In the genomic region with DNA sequence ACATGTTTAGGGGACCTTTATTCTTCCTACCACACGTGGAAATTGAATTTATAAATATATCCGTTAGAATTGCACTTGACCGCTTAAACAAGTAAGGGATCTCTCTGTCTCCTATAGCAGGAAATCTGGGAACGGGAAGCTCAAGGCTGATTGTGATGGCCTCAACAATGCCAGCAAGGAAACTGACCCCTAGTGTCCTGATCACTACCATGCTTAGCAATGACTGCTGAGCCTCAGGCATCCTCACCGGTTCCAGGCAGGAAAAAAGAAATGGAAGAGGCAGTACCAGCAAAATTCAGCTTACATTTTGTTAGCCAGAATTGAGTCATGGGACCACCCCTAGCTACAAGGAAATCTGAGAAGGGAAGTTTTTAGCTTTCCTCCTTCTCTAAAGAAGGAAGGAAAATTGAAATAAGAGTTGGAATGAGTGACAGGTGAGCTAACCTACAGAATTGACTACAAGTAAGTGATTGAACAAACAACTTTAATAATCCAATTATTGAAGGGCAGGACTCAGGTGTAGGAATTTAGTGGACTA, we compare ENCODE assay signal across 2 cellular contexts.
A peak's percentile ranks its signal among the peaks of the same experiment; 100 is the strongest.
TF ChIP-seq lines count a peak whose summit lies in the region.

No MANE protein-coding gene starts in this region.

TF ChIP-seq in WTC11, 78 proteins besides CTCF, POLR2A, EP300 and RAD21:
- TF ChIP-seq, protein P1, sequence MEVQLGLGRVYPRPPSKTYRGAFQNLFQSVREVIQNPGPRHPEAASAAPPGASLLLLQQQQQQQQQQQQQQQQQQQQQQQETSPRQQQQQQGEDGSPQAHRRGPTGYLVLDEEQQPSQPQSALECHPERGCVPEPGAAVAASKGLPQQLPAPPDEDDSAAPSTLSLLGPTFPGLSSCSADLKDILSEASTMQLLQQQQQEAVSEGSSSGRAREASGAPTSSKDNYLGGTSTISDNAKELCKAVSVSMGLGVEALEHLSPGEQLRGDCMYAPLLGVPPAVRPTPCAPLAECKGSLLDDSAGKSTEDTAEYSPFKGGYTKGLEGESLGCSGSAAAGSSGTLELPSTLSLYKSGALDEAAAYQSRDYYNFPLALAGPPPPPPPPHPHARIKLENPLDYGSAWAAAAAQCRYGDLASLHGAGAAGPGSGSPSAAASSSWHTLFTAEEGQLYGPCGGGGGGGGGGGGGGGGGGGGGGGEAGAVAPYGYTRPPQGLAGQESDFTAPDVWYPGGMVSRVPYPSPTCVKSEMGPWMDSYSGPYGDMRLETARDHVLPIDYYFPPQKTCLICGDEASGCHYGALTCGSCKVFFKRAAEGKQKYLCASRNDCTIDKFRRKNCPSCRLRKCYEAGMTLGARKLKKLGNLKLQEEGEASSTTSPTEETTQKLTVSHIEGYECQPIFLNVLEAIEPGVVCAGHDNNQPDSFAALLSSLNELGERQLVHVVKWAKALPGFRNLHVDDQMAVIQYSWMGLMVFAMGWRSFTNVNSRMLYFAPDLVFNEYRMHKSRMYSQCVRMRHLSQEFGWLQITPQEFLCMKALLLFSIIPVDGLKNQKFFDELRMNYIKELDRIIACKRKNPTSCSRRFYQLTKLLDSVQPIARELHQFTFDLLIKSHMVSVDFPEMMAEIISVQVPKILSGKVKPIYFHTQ (CRISPR knock-in tag; IDR thresholded peaks at IDR 0.05): no peak
- no peak for TF ChIP-seq SP1 (CRISPR knock-in tag; conservative IDR thresholded peaks at IDR 0.05)
- TF ChIP-seq ZNF219 (CRISPR knock-in tag; IDR thresholded peaks at IDR 0.05; ENCODE audit: borderline replicate concordance): no peak
TF ChIP-seq in WTC11: peak in this region for 0.

TF ChIP-seq in HepG2, 621 proteins besides CTCF, POLR2A, EP300 and RAD21:
- TF ChIP-seq MIXL1 (CRISPR knock-in tag; IDR thresholded peaks at IDR 0.05) (peak; percentile 98; the same call in 1 of the 2 replicates), STAG1 (CRISPR knock-in tag; IDR thresholded peaks at IDR 0.05) (0 out of 2 replicates have a peak, but pooled peaks have one; percentile 17), CHD2 (IDR thresholded peaks at IDR 0.05; ENCODE audit: low read depth, low read length) (no peak), SP2 (CRISPR knock-in tag; IDR thresholded peaks at IDR 0.05) (0 out of 2 replicates have a peak, but pooled peaks have one; percentile 26), ELF4 (CRISPR knock-in tag; IDR thresholded peaks at IDR 0.05; ENCODE audit: borderline replicate concordance) (peak; percentile 43; the same call in 1 of the 2 replicates), SMC3 (IDR thresholded peaks at IDR 0.05; ENCODE audit: low read length) (peak; percentile 19; the same call in 1 of the 2 replicates), ZNF713 (CRISPR knock-in tag; IDR thresholded peaks at IDR 0.05) (no peak), STAT5B (CRISPR knock-in tag; IDR thresholded peaks at IDR 0.05) (no peak), ZNF101 (CRISPR knock-in tag; IDR thresholded peaks at IDR 0.05; ENCODE audit: borderline replicate concordance, low read depth) (no peak), HOXA3 (CRISPR knock-in tag; IDR thresholded peaks at IDR 0.05) (no peak), ZNF816 (CRISPR knock-in tag; IDR thresholded peaks at IDR 0.05; ENCODE audit: borderline replicate concordance) (0 out of 2 replicates have a peak, but pooled peaks have one; percentile 3)
- TF ChIP-seq, protein P2, sequence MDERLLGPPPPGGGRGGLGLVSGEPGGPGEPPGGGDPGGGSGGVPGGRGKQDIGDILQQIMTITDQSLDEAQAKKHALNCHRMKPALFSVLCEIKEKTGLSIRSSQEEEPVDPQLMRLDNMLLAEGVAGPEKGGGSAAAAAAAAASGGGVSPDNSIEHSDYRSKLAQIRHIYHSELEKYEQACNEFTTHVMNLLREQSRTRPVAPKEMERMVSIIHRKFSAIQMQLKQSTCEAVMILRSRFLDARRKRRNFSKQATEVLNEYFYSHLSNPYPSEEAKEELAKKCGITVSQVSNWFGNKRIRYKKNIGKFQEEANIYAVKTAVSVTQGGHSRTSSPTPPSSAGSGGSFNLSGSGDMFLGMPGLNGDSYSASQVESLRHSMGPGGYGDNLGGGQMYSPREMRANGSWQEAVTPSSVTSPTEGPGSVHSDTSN (CRISPR knock-in tag; IDR thresholded peaks at IDR 0.05): peak; percentile 68; the same call in 1 of the 2 replicates
- TF ChIP-seq, protein P3, sequence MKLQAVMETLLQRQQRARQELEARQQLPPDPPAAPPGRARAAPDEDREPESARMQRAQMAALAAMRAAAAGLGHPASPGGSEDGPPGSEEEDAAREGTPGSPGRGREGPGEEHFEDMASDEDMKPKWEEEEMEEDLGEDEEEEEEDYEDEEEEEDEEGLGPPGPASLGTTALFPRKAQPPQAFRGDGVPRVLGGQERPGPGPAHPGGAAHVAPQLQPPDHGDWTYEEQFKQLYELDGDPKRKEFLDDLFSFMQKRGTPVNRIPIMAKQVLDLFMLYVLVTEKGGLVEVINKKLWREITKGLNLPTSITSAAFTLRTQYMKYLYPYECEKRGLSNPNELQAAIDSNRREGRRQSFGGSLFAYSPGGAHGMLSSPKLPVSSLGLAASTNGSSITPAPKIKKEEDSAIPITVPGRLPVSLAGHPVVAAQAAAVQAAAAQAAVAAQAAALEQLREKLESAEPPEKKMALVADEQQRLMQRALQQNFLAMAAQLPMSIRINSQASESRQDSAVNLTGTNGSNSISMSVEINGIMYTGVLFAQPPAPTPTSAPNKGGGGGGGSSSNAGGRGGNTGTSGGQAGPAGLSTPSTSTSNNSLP (IDR thresholded peaks at IDR 0.05; ENCODE audit: low read depth, low read length): peak; percentile 80; the same call in 1 of the 2 replicates
- TF ChIP-seq, protein P4, sequence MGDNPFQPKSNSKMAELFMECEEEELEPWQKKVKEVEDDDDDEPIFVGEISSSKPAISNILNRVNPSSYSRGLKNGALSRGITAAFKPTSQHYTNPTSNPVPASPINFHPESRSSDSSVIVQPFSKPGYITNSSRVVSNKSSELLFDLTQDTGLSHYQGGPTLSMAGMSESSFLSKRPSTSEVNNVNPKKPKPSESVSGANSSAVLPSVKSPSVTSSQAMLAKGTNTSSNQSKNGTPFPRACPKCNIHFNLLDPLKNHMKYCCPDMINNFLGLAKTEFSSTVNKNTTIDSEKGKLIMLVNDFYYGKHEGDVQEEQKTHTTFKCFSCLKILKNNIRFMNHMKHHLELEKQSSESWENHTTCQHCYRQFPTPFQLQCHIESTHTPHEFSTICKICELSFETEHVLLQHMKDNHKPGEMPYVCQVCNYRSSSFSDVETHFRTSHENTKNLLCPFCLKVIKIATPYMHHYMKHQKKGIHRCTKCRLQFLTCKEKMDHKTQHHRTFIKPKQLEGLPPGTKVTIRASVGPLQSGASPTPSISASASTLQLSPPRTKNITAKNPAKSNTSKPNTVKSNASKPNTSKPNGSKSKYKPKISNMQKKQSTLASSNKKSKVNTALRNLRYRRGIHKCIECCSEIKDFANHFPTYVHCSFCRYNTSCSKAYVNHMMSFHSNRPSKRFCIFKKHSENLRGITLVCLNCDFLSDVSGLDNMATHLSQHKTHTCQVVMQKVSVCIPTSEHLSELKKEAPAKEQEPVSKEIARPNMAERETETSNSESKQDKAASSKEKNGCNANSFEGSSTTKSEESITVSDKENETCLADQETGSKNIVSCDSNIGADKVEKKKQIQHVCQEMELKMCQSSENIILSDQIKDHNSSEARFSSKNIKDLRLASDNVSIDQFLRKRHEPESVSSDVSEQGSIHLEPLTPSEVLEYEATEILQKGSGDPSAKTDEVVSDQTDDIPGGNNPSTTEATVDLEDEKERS (CRISPR knock-in tag; IDR thresholded peaks at IDR 0.05): 0 out of 2 replicates have a peak, but pooled peaks have one; percentile 13
- TF ChIP-seq, protein P5, sequence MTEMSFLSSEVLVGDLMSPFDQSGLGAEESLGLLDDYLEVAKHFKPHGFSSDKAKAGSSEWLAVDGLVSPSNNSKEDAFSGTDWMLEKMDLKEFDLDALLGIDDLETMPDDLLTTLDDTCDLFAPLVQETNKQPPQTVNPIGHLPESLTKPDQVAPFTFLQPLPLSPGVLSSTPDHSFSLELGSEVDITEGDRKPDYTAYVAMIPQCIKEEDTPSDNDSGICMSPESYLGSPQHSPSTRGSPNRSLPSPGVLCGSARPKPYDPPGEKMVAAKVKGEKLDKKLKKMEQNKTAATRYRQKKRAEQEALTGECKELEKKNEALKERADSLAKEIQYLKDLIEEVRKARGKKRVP (CRISPR knock-in tag; IDR thresholded peaks at IDR 0.05): no peak
- TF ChIP-seq, protein P6, sequence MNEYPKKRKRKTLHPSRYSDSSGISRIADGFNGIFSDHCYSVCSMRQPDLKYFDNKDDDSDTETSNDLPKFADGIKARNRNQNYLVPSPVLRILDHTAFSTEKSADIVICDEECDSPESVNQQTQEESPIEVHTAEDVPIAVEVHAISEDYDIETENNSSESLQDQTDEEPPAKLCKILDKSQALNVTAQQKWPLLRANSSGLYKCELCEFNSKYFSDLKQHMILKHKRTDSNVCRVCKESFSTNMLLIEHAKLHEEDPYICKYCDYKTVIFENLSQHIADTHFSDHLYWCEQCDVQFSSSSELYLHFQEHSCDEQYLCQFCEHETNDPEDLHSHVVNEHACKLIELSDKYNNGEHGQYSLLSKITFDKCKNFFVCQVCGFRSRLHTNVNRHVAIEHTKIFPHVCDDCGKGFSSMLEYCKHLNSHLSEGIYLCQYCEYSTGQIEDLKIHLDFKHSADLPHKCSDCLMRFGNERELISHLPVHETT (CRISPR knock-in tag; conservative IDR thresholded peaks at IDR 0.05): 0 out of 2 replicates have a peak, but pooled peaks have one; percentile 20
- TF ChIP-seq, protein P7, sequence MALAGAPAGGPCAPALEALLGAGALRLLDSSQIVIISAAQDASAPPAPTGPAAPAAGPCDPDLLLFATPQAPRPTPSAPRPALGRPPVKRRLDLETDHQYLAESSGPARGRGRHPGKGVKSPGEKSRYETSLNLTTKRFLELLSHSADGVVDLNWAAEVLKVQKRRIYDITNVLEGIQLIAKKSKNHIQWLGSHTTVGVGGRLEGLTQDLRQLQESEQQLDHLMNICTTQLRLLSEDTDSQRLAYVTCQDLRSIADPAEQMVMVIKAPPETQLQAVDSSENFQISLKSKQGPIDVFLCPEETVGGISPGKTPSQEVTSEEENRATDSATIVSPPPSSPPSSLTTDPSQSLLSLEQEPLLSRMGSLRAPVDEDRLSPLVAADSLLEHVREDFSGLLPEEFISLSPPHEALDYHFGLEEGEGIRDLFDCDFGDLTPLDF (CRISPR knock-in tag; IDR thresholded peaks at IDR 0.05): no peak
- TF ChIP-seq, protein P8, sequence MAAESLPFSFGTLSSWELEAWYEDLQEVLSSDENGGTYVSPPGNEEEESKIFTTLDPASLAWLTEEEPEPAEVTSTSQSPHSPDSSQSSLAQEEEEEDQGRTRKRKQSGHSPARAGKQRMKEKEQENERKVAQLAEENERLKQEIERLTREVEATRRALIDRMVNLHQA (CRISPR knock-in tag; IDR thresholded peaks at IDR 0.05): 0 out of 2 replicates have a peak, but pooled peaks have one; percentile 39
- TF ChIP-seq, protein P9, sequence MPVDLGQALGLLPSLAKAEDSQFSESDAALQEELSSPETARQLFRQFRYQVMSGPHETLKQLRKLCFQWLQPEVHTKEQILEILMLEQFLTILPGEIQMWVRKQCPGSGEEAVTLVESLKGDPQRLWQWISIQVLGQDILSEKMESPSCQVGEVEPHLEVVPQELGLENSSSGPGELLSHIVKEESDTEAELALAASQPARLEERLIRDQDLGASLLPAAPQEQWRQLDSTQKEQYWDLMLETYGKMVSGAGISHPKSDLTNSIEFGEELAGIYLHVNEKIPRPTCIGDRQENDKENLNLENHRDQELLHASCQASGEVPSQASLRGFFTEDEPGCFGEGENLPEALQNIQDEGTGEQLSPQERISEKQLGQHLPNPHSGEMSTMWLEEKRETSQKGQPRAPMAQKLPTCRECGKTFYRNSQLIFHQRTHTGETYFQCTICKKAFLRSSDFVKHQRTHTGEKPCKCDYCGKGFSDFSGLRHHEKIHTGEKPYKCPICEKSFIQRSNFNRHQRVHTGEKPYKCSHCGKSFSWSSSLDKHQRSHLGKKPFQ (CRISPR knock-in tag; IDR thresholded peaks at IDR 0.05; ENCODE audit: insufficient replicate concordance): no peak
TF ChIP-seq in HepG2: peak in this region for 11.
